In the genomic region with DNA sequence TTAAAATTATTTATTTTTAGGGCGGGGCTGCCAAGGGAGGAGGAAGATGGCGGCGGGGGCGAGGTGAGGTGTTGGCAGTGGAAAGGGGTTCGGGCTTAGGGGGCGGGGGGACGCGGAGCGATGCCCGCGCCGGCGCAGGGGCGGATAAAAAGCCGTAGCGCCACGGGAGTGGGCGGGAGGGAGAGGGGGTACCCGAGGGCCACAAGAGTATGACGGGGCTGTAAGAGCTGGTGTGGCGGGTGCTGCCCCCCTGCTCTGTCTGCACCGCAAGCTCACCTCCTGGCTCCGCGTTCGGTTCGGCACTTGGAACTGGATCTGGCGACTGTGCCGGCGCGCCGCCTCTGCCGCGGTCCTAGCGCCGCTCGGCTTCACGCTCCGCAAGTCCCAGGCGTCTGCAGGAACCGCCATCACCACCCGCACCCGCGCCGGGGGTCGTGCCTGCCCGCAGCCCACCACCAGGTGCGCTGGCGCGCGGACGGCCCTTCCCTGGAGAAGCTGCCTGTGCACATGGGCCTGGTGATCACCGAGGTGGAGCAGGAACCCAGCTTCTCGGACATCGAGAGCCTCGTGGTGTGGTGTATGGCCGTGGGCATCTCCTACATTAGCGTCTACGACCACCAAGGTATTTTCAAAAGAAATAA, we compare ENCODE assay signal across 8 cellular contexts.
DNase-seq lines count a peak whose midpoint lies in the region; ATAC-seq lines count a peak whose summit lies in the region.

No MANE protein-coding gene starts in this region.

- intact Hi-C loops in activated T-helper 2 cell treated with anti-CD3 and anti-CD28 coated beads, Interferon-gamma antibody, Interleukin-2, Interleukin-4, amounts not matched to agents 10 μg/mL and 5 μg/mL and 100 μg/mL, durations not matched to agents 14 hours and 24 hours and 36 hours (cut with micrococcal nuclease) = no loop called here

- no peaks in the 10 kb centered on the region for H3K36me3 Mint-ChIP-seq in stimulated activated naive B cell treated with anti-CD40 and anti-IgM and Interleukin-4, amounts not matched to agents 10 μg/mL and 1 μg/mL and 100 μg/mL, for 72 hours
- H3K36me3 Mint-ChIP-seq in activated T-helper 2 cell treated with anti-CD3 and anti-CD28 coated beads, Interferon-gamma antibody, Interleukin-2, Interleukin-4, amounts not matched to agents 10 μg/mL and 5 μg/mL and 100 μg/mL, durations not matched to agents 14 hours and 24 hours and 36 hours (ENCODE audit: low read depth) = no peaks in the 10 kb centered on the region

- H3K4me3 Mint-ChIP-seq in stimulated activated naive B cell treated with anti-CD40 and anti-IgM and Interleukin-4, amounts not matched to agents 10 μg/mL and 1 μg/mL and 100 μg/mL, for 72 hours = peak overlapping the region; percentile 65 to 71
- H3K4me3 Mint-ChIP-seq in activated T-helper 2 cell treated with anti-CD3 and anti-CD28 coated beads, Interferon-gamma antibody, Interleukin-2, Interleukin-4, amounts not matched to agents 10 μg/mL and 5 μg/mL and 100 μg/mL, durations not matched to agents 14 hours and 24 hours and 36 hours (ENCODE audit: low read depth) = no peak overlapping the region

- peak; percentile 2 for DNase-seq in DMS 273 treated with DMSO at 0.1 percent for 48 hours (lab: John Stamatoyannopoulos, UW)
- DNase-seq in NCI-H510A treated with DMSO at 0.1 percent for 48 hours (lab: John Stamatoyannopoulos, UW) = peak; percentile 39
- peak; percentile 84 for DNase-seq in cerebellar cortex (ENCODE audit: low spot score)
- DNase-seq in kidney glomerular epithelial cell (lab: John Stamatoyannopoulos, UW) = peak; percentile 21
- no peak for DNase-seq in stimulated activated naive B cell treated with anti-CD40 and anti-IgM and Interleukin-4, amounts not matched to agents 10 μg/mL and 1 μg/mL and 100 μg/mL, for 72 hours
- DNase-seq in activated T-helper 2 cell treated with anti-CD3 and anti-CD28 coated beads, Interferon-gamma antibody, Interleukin-2, Interleukin-4, amounts not matched to agents 10 μg/mL and 5 μg/mL and 100 μg/mL, durations not matched to agents 14 hours and 24 hours and 36 hours (ENCODE audit: low spot score) = no peak
- no peak for DNase-seq in activated CD4-positive, CD25-positive, alpha-beta regulatory T cell treated with anti-CD3 and anti-CD28 coated beads, Interleukin-2, amount 50 U/mL, for 72 hours

- ATAC-seq in GM21576 (IDR thresholded peaks at IDR 0.05; ENCODE audit: unreplicated experiment) = peak; percentile 63
- peak; percentile 46 to 67 for ATAC-seq in stimulated activated naive B cell treated with anti-CD40 and anti-IgM and Interleukin-4, amounts not matched to agents 10 μg/mL and 1 μg/mL and 100 μg/mL, for 72 hours (replicated peaks)

- no peaks in the 10 kb centered on the region for H3K9me3 Mint-ChIP-seq in stimulated activated naive B cell treated with anti-CD40 and anti-IgM and Interleukin-4, amounts not matched to agents 10 μg/mL and 1 μg/mL and 100 μg/mL, for 72 hours
- no peaks in the 10 kb centered on the region for H3K9me3 Mint-ChIP-seq in activated T-helper 2 cell treated with anti-CD3 and anti-CD28 coated beads, Interferon-gamma antibody, Interleukin-2, Interleukin-4, amounts not matched to agents 10 μg/mL and 5 μg/mL and 100 μg/mL, durations not matched to agents 14 hours and 24 hours and 36 hours

- peaks cover 23 to 38% of the 10 kb centered on the region in 2 donors for H3K27me3 Mint-ChIP-seq in stimulated activated naive B cell treated with anti-CD40 and anti-IgM and Interleukin-4, amounts not matched to agents 10 μg/mL and 1 μg/mL and 100 μg/mL, for 72 hours
- H3K27me3 Mint-ChIP-seq in activated T-helper 2 cell treated with anti-CD3 and anti-CD28 coated beads, Interferon-gamma antibody, Interleukin-2, Interleukin-4, amounts not matched to agents 10 μg/mL and 5 μg/mL and 100 μg/mL, durations not matched to agents 14 hours and 24 hours and 36 hours (ENCODE audit: low read depth) = peaks cover 25% of the 10 kb centered on the region

- no peak overlapping the region for H3K27ac Mint-ChIP-seq in stimulated activated naive B cell treated with anti-CD40 and anti-IgM and Interleukin-4, amounts not matched to agents 10 μg/mL and 1 μg/mL and 100 μg/mL, for 72 hours
- no peak overlapping the region for H3K27ac Mint-ChIP-seq in activated T-helper 2 cell treated with anti-CD3 and anti-CD28 coated beads, Interferon-gamma antibody, Interleukin-2, Interleukin-4, amounts not matched to agents 10 μg/mL and 5 μg/mL and 100 μg/mL, durations not matched to agents 14 hours and 24 hours and 36 hours

- no peaks in the 10 kb centered on the region for H3K4me1 Mint-ChIP-seq in stimulated activated naive B cell treated with anti-CD40 and anti-IgM and Interleukin-4, amounts not matched to agents 10 μg/mL and 1 μg/mL and 100 μg/mL, for 72 hours
- H3K4me1 Mint-ChIP-seq in activated T-helper 2 cell treated with anti-CD3 and anti-CD28 coated beads, Interferon-gamma antibody, Interleukin-2, Interleukin-4, amounts not matched to agents 10 μg/mL and 5 μg/mL and 100 μg/mL, durations not matched to agents 14 hours and 24 hours and 36 hours (ENCODE audit: low read depth) = no peaks in the 10 kb centered on the region

Comparison
In these comparisons a context has a peak if more than half of its experiments do, and no peak if none do; other contexts are left out.
1. DNase-seq: peak in DMS 273 treated with DMSO at 0.1 percent for 48 hours (single experiment), NCI-H510A treated with DMSO at 0.1 percent for 48 hours (single experiment), cerebellar cortex (single experiment) and kidney glomerular epithelial cell (single experiment); none in stimulated activated naive B cell treated with anti-CD40 and anti-IgM and Interleukin-4, amounts not matched to agents 10 μg/mL and 1 μg/mL and 100 μg/mL, for 72 hours (single experiment), activated T-helper 2 cell treated with anti-CD3 and anti-CD28 coated beads, Interferon-gamma antibody, Interleukin-2, Interleukin-4, amounts not matched to agents 10 μg/mL and 5 μg/mL and 100 μg/mL, durations not matched to agents 14 hours and 24 hours and 36 hours (single experiment) and activated CD4-positive, CD25-positive, alpha-beta regulatory T cell treated with anti-CD3 and anti-CD28 coated beads, Interleukin-2, amount 50 U/mL, for 72 hours (single experiment).